18 cellular contexts compared by ENCODE assay signal in the genomic region with DNA sequence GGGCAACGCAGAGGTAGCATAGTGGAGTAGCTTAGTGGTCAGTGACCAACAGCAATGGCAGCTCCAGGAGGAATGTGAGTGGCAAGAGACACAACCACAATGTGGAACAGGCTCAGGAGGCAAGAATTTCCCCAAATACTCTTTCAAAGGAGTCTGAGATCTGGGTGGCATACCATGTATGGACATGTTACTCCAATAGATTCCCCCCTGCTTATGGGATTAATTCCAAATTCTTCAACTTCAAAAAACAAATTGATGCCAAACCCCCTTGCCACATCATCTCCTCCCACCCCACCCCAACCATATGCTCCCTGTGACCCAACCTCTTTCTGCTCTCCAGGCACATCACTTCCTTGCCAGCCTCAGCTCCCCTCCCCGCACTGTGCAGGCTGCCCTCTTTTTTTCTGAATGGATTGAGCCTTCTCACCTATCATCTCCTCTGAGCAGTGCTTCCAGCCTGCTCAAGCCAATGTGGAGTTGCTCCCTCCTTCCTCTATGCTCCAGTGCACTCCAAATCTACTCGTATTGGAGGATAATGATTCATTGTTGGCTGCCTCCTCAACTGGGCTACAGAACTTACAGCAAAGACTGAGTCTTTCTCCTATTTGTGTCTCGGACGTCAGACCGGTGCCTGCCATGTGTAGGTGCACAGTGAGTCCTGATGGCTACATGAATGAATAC.
A peak's percentile ranks its signal among the peaks of the same experiment; 100 is the strongest.
DNase-seq lines count a peak whose midpoint lies in the region; ATAC-seq and TF ChIP-seq lines count a peak whose summit lies in the region.
"Had no signal": no experiment of that assay in that cellular context is flagged by ENCODE, and none has a peak within 500 bp of the region (broad histone marks: within the 10 kb centered on the region; RNA-seq: fewer than 3 reads in every experiment).

No MANE protein-coding gene starts in this region.

- peak; percentile 13 for ATAC-seq in esophagus mucosa
- peak; percentile 79 to 87 (median 84) for ATAC-seq in psoas muscle
- no peak for ATAC-seq in HG02798 (IDR thresholded peaks at IDR 0.05; ENCODE audit: poor library complexity, unreplicated experiment)
- ATAC-seq: left colon had no signal

- peak overlapping the region; percentile 81 for H3K27ac ChIP-seq in psoas muscle

- intact Hi-C loops in psoas muscle (cut with DNase I), result no loop called here

- H3K4me1 ChIP-seq in psoas muscle, result peaks cover 53% of the 10 kb centered on the region

- H3K27me3 ChIP-seq in psoas muscle (ENCODE audit: insufficient read depth in 3 of 3, low read length in 2 of 3), result no peaks in the 10 kb centered on the region

- TF ChIP-seq CTCF in psoas muscle (IDR thresholded peaks at IDR 0.05), result no peak

- no peaks in the 10 kb centered on the region for H3K36me3 ChIP-seq in psoas muscle (ENCODE audit: insufficient read depth in 1 of 2, low read depth in 1 of 2)

- DNase-seq in GM03348 (ENCODE audit: low spot score), result peak; percentile 50
- peak; percentile 76 for DNase-seq in NCI-H1694 treated with DMSO at 0.1 percent for 48 hours (lab: John Stamatoyannopoulos, UW)
- peak; percentile 28 to 80 for DNase-seq in psoas muscle
- DNase-seq in KBM-7, result no peak
- no peak for DNase-seq in HuH-7 (ENCODE audit: low spot score)
- DNase-seq in cerebellum (ENCODE audit: low spot score), result no peak
- DNase-seq: activated CD4-positive, CD25-positive, alpha-beta regulatory T cell treated with anti-CD3 and anti-CD28 coated beads, Interleukin-2, amount 50 U/mL, for 72 hours; activated naive CD4-positive, alpha-beta T cell treated with anti-CD3 and anti-CD28 coated beads, Interleukin-2, amount 10 ng/mL, durations not matched to agents 7 days and 5 days; DMS79 treated with DMSO at 0.1 percent for 48 hours; H7; Kasumi-1; left colon; NCI-H1930; Right ventricle myocardium superior; substantia nigra; T-helper 2 cell had no signal

- no peak overlapping the region for H3K4me3 ChIP-seq in psoas muscle

- no peaks in the 10 kb centered on the region for H3K9me3 ChIP-seq in psoas muscle

- 30 to 44% (median 34%) methylated on average over 6 of the region's 6 CpGs for WGBS in psoas muscle, 3 donors

- in situ Hi-C loops in KBM-7 (cut with MboI; ENCODE audit: low pct_unique_long_range_greater_than_20kb, low sequenced_read_pairs), result no loop called here

Comparison
In these comparisons a context has a peak if more than half of its experiments do, and no peak if none do; other contexts are left out.
1. DNase-seq: peak in GM03348 (single experiment), NCI-H1694 treated with DMSO at 0.1 percent for 48 hours (single experiment) and psoas muscle (2 of 2); none in KBM-7 (single experiment), HuH-7 (single experiment) and cerebellum (single experiment).